Comparison of ENCODE assay signal across 8 cellular contexts in the genomic region with DNA sequence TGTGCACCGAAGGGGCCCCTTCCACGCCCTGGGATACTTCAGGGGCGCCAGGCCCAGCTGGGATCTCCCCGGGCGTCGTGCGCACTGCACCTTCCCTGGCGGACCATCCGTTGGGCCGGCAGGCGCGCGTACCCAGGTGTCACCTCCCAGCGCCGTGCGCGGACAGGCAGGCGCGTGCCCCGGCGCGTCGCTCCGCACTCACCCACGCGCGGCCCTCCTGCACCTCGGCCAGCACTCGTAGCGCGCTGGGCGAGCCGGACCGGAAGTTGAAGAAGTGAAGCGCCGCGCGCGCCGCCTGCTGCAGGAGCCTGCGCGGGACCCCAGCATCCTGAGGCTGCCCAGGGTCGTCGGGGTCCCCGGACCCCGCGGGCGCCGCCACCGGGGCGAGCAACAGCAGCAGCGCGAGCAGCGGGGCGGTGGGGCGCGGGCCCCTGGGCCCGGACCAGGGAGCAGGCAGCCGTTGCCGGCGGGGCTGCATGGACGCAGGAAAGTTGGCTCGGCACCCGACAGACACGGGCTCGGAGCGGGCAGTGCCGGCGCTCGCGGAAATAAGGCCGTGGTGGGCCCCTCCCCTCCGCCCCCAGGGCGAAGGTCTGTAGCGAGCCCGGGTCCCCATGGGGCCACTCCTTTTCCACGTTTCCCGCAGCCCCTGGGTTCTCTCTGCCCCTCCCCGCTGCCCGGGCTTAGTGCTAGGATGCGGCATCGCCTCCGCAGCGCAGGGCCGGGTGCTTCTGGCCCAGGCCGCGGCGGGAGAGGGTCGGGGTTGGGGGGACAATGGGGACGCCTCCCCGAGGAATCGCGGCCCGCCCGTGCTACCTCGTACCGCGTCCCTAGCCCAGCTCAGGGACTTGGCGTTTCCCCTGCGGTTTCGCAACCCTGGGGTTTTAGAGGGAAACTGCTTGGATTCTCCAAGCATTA. TPM values are rescaled to one million over a fixed set of nuclear protein-coding genes. Genes with fewer than 3 reads are reported as not detected.
A peak's percentile ranks its signal among the peaks of the same experiment; 100 is the strongest.
DNase-seq lines count a peak whose midpoint lies in the region; ATAC-seq and TF ChIP-seq lines count a peak whose summit lies in the region.

A gene with protein sequence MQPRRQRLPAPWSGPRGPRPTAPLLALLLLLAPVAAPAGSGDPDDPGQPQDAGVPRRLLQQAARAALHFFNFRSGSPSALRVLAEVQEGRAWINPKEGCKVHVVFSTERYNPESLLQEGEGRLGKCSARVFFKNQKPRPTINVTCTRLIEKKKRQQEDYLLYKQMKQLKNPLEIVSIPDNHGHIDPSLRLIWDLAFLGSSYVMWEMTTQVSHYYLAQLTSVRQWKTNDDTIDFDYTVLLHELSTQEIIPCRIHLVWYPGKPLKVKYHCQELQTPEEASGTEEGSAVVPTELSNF (minus strand): TSS at position 520 of the 918 bp plus-strand sequence. CDS start 42 bp downstream, at position 478.

- no peaks in the 10 kb centered on the region for H3K4me1 Mint-ChIP-seq in Caco-2 (ENCODE audit: low read depth, unreplicated experiment)
- peaks cover 22% of the 10 kb centered on the region for H3K4me1 Mint-ChIP-seq in activated CD4-positive, alpha-beta T cell treated with anti-CD3 and anti-CD28 coated beads, Interleukin-2, amount 10 ng/mL, durations not matched to agents 7 days and 5 days

- BruUV-seq in Caco-2 (replicated peaks; lab: Mats Ljungman, UMichigan): no TSS peak

- ATAC-seq in GM19463 (IDR thresholded peaks at IDR 0.05; ENCODE audit: unreplicated experiment) (peak; percentile 73), HG03520 (IDR thresholded peaks at IDR 0.05; ENCODE audit: unreplicated experiment) (peak; percentile 68)

- peak within 1 kb of the TSS; percentile 73 for H3K4me3 ChIP-seq in Caco-2 (ENCODE audit: low read depth, low read length)

- in situ Hi-C loops in endometrial microvascular endothelial cells (cut with HindIII; ENCODE audit: inconsistent ontology term, low pct_unique_long_range_greater_than_20kb, low sequenced_read_pairs): no loop called here

- H3K4me1 ChIP-seq in Caco-2: peaks cover 3% of the 10 kb centered on the region; the same call in 1 of the 2 replicates

- no peaks in the 10 kb centered on the region for H3K9me3 ChIP-seq in Caco-2

- no peaks in the 10 kb centered on the region for H3K27me3 Mint-ChIP-seq in Caco-2 (ENCODE audit: insufficient read depth, unreplicated experiment)
- peaks cover 3% of the 10 kb centered on the region for H3K27me3 Mint-ChIP-seq in activated CD4-positive, alpha-beta T cell treated with anti-CD3 and anti-CD28 coated beads, Interleukin-2, amount 10 ng/mL, durations not matched to agents 7 days and 5 days

- H3K9me3 Mint-ChIP-seq in Caco-2 (ENCODE audit: unreplicated experiment): no peaks in the 10 kb centered on the region
- peaks cover 10% of the 10 kb centered on the region for H3K9me3 Mint-ChIP-seq in activated CD4-positive, alpha-beta T cell treated with anti-CD3 and anti-CD28 coated beads, Interleukin-2, amount 10 ng/mL, durations not matched to agents 7 days and 5 days

- peak within 1 kb of the TSS; percentile 70 for H3K4me3 Mint-ChIP-seq in Caco-2 (ENCODE audit: unreplicated experiment)
- peak within 1 kb of the TSS; percentile 34 for H3K4me3 Mint-ChIP-seq in activated CD4-positive, alpha-beta T cell treated with anti-CD3 and anti-CD28 coated beads, Interleukin-2, amount 10 ng/mL, durations not matched to agents 7 days and 5 days

- no peak for TF ChIP-seq CTCF in Caco-2 (IDR thresholded peaks at IDR 0.05; ENCODE audit: insufficient read depth in 1 of 2, low read depth in 1 of 2, low read length in 1 of 2, severe bottlenecking in 1 of 2, unreplicated experiment in 1 of 2)

- CTCF ChIA-PET in Caco-2 (lab: Charles Lee): no interaction called here
- CTCF ChIA-PET in activated CD4-positive, alpha-beta T cell treated with anti-CD3 and anti-CD28 coated beads, Interleukin-2, amount 10 ng/mL, durations not matched to agents 7 days and 5 days (lab: Charles Lee): interaction anchor here (0.5 to 1.3 kb wide), 2 partner anchors 16 to 33 kb away, joined by 3 to 4 read pairs; no protein-coding TSS in a partner anchor

- H3K27ac Mint-ChIP-seq in Caco-2 (ENCODE audit: unreplicated experiment): no peak within 1 kb of the TSS
- H3K27ac Mint-ChIP-seq in activated CD4-positive, alpha-beta T cell treated with anti-CD3 and anti-CD28 coated beads, Interleukin-2, amount 10 ng/mL, durations not matched to agents 7 days and 5 days: no peak within 1 kb of the TSS

- POLR2A ChIA-PET in Caco-2 (lab: Charles Lee): no interaction called here
- POLR2A ChIA-PET in activated CD4-positive, alpha-beta T cell treated with anti-CD3 and anti-CD28 coated beads, Interleukin-2, amount 10 ng/mL, durations not matched to agents 7 days and 5 days (lab: Charles Lee): no interaction called here

- H3K36me3 Mint-ChIP-seq in Caco-2 (ENCODE audit: insufficient read depth, unreplicated experiment): no peaks in the 10 kb centered on the region
- no peaks in the 10 kb centered on the region for H3K36me3 Mint-ChIP-seq in activated CD4-positive, alpha-beta T cell treated with anti-CD3 and anti-CD28 coated beads, Interleukin-2, amount 10 ng/mL, durations not matched to agents 7 days and 5 days (ENCODE audit: low read depth)

- DNase-seq in Caco-2 (peak; percentile 58 to 72), mesenteric fat pad (ENCODE audit: low spot score) (peak; percentile 93), D341Med (ENCODE audit: low spot score) (no peak)
- peak; percentile 36 for DNase-seq in activated CD4-positive, alpha-beta T cell treated with anti-CD3 and anti-CD28 coated beads, Interleukin-2, amount 10 ng/mL, durations not matched to agents 7 days and 5 days
- DNase-seq in stimulated activated naive CD4-positive, alpha-beta T cell treated with Interleukin-2 at 50 U/mL for 16 hours (lab: John Stamatoyannopoulos, UW): peak; percentile 19

- no peaks in the 10 kb centered on the region for H3K27me3 ChIP-seq in Caco-2 (replicated peaks; ENCODE audit: control insufficient read depth, insufficient read depth, low read length)

- intact Hi-C loops in Caco-2 (cut with micrococcal nuclease; ENCODE audit: unreplicated experiment): loop anchor here (1.0 kb wide), 1 partner anchor 37 kb away; no protein-coding TSS in a partner anchor

- H3K36me3 ChIP-seq in Caco-2 (ENCODE audit: control insufficient read depth, insufficient read depth, low read length): no peaks in the 10 kb centered on the region; the same call in 1 of the 2 replicates

RNA-seq across cellular contexts. Expression of the gene that starts here (rescaled TPM):
- total RNA-seq in Caco-2 (2022): 7.6 and 9.0 TPM in 2 replicates
- not detected for total RNA-seq in activated CD4-positive, alpha-beta T cell treated with anti-CD3 and anti-CD28 coated beads, Interleukin-2, amount 10 ng/mL, durations not matched to agents 7 days and 5 days
- 11.0 TPM for total RNA-seq in endometrial microvascular endothelial cells (ENCODE audit: inconsistent ontology term)
- 578 TPM for total RNA-seq in mesenteric fat pad

Comparison
In these comparisons a context has a peak if more than half of its experiments do, and no peak if none do; other contexts are left out.
1. RNA of the gene that starts here (total RNA-seq): 578 TPM in mesenteric fat pad (single experiment); 11.0 TPM in endometrial microvascular endothelial cells (single experiment), 7.6 to 9.0 TPM in Caco-2 and not detected in activated CD4-positive, alpha-beta T cell treated with anti-CD3 and anti-CD28 coated beads, Interleukin-2, amount 10 ng/mL, durations not matched to agents 7 days and 5 days; every median in the first group is over 10 times any median in the second.
2. Peak in DNase-seq in activated CD4-positive, alpha-beta T cell treated with anti-CD3 and anti-CD28 coated beads, Interleukin-2, amount 10 ng/mL, durations not matched to agents 7 days and 5 days; RNA of the gene not detected or under 1 TPM.